Comparison of ENCODE assay signal across 13 cellular contexts in the genomic region with DNA sequence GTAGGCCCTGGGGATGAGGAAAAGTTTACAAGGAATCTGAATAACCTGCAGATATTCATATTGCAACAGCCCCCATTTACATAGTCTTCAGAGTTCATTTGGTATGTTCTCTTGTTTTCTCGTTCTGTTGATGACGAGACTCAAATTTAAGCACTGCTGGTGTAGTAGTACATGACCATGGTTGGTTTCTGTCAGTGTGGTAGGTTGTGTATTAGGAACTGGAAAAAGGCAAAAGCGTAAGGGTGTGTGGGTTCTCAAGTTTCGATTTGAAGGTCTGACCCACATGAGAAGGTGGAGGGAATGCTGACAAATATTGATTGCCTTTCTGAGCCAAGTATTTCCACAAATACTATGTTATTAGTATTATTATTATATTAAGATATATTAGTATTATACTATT.
"Had no signal": no experiment of that assay in that cellular context is flagged by ENCODE, and none has a peak within 500 bp of the region (broad histone marks: within the 10 kb centered on the region; RNA-seq: fewer than 3 reads in every experiment).

No MANE protein-coding gene starts in this region.

- H3K9ac ChIP-seq: parathyroid adenoma had no signal

- H3K4me3 ChIP-seq: tibial artery, uterus had no signal

- H3K27ac ChIP-seq: parathyroid adenoma, tibial artery, uterus had no signal

- H3K4me1 ChIP-seq: parathyroid adenoma, tibial artery, uterus had no signal

- H3K79me2 ChIP-seq: parathyroid adenoma had no signal

- H2AFZ ChIP-seq: parathyroid adenoma had no signal

- DNase-seq: activated CD4-positive, alpha-beta T cell treated with anti-CD3 and anti-CD28 coated beads, Interleukin-2, amount 50 U/mL, for 48 hours; activated CD4-positive, CD25-positive, alpha-beta regulatory T cell treated with anti-CD3 and anti-CD28 coated beads, Interleukin-2, amount 50 U/mL, for 72 hours; activated gamma-delta T cell treated with Interleukin-2 at 50 U/mL for 16 hours; activated naive CD8-positive, alpha-beta T cell treated with anti-CD3 and anti-CD28 coated beads for 36 hours; activated T-cell treated with anti-CD3 and anti-CD28 coated beads, Interleukin-2, amount 50 U/mL, for 4 hours; cerebellar nuclear complex; hippocampal formation; kidney glomerular epithelial cell; stimulated activated CD4-positive, alpha-beta T cell treated with anti-CD3 and anti-CD28 coated beads, Interleukin-15, amount 100 ng/mL, for 24 hours; stimulated activated CD4-positive, alpha-beta T cell treated with anti-CD3 and anti-CD28 coated beads, Interleukin-4, amount 100 ng/mL, for 24 hours; tibial artery; uterus had no signal

- H3K36me3 ChIP-seq: tibial artery, uterus had no signal

- H3K9me3 ChIP-seq: tibial artery, uterus had no signal

- H3K27me3 ChIP-seq: tibial artery, uterus had no signal

- ATAC-seq: activated T-cell treated with anti-CD3 and anti-CD28 coated beads, Interleukin-2, amount 50 U/mL, for 4 hours had no signal
